12 cellular contexts compared by ENCODE assay signal in the genomic region with DNA sequence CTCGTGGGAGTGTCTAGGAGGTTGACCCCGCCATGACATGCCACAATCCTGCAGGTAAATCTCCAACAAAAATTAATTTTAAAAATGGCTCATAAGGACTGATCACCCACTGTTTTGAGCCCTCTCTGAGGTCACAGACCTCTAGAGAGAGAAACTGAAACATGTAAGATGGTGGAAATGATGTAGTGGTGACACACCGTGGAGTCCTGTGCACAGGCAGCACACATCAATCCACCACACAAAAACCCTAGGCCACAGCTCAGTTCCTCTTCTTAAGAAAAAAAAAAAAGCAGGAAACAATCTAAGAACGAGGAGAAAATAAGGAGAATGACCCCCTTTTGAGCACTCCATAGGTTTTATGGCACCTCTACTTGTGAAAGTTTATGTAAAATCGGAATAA.
DNase-seq lines count a peak whose midpoint lies in the region; ATAC-seq and TF ChIP-seq lines count a peak whose summit lies in the region.
"Had no signal": no experiment of that assay in that cellular context is flagged by ENCODE, and none has a peak within 500 bp of the region (broad histone marks: within the 10 kb centered on the region; RNA-seq: fewer than 3 reads in every experiment).

No MANE protein-coding gene starts in this region.

- H2AFZ ChIP-seq in KMS-11 (ENCODE audit: low read depth): peak overlapping the region; percentile 31; the same call in 1 of the 2 replicates
- no peak overlapping the region for H2AFZ ChIP-seq in GM23248

- H3K27ac Mint-ChIP-seq in activated CD8-positive, alpha-beta T cell treated with anti-CD3 and anti-CD28 coated beads for 36 hours: peak overlapping the region; percentile 21

- no peak for TF ChIP-seq CTCF in GM13976 (IDR thresholded peaks at IDR 0.05; ENCODE audit: borderline replicate concordance, control extremely low read depth, extremely low read depth, insufficient read depth, missing control alignments)
- TF ChIP-seq CTCF in KMS-11 (conservative IDR thresholded peaks at IDR 0.05; ENCODE audit: low read depth, low read length): no peak
- no peak for TF ChIP-seq CTCF in activated CD8-positive, alpha-beta T cell treated with anti-CD3 and anti-CD28 coated beads for 36 hours (IDR thresholded peaks at IDR 0.05)

- CTCF ChIA-PET in activated CD8-positive, alpha-beta T cell treated with anti-CD3 and anti-CD28 coated beads for 36 hours (lab: Charles Lee): interaction anchor here (0.6 to 0.8 kb wide), 2 partner anchors 21 to 197 kb away, joined by 3 read pairs; no protein-coding TSS in a partner anchor

- peak; percentile 23 for DNase-seq in CD1c-positive myeloid dendritic cell (ENCODE audit: extremely low spot score)
- DNase-seq in GM13976 (ENCODE audit: low spot score): peak; percentile 39
- DNase-seq in activated CD8-positive, alpha-beta T cell treated with anti-CD3 and anti-CD28 coated beads for 36 hours: peak; percentile 52
- no peak for DNase-seq in GM23248
- DNase-seq in NCI-H82 (lab: John Stamatoyannopoulos, UW): no peak
- no peak for DNase-seq in effector CD4-positive, alpha-beta T cell
- DNase-seq in cerebellar cortex (ENCODE audit: low spot score): no peak
- DNase-seq: NCI-H2081, trophoblast cell had no signal

- no peak overlapping the region for H3K4me3 ChIP-seq in KMS-11 (IDR thresholded peaks at IDR 0.05; ENCODE audit: insufficient read depth, low read depth, low read length)
- H3K4me3 ChIP-seq in GM23248: no peak overlapping the region

- no peaks in the 10 kb centered on the region for H3F3A ChIP-seq in GM23248 (ENCODE audit: insufficient read depth)

- H3K27me3 Mint-ChIP-seq in activated CD8-positive, alpha-beta T cell treated with anti-CD3 and anti-CD28 coated beads for 36 hours: no peaks in the 10 kb centered on the region

- H3K36me3 ChIP-seq in KMS-11 (ENCODE audit: insufficient read depth) (no peaks in the 10 kb centered on the region), GM23248 (ENCODE audit: low read depth) (no peaks in the 10 kb centered on the region)

- H3K4me1 Mint-ChIP-seq in activated CD8-positive, alpha-beta T cell treated with anti-CD3 and anti-CD28 coated beads for 36 hours (ENCODE audit: low read depth): peaks cover 12% of the 10 kb centered on the region

- no peaks in the 10 kb centered on the region for H3K9me2 ChIP-seq in GM23248 (ENCODE audit: insufficient read depth)

- peaks cover 2% of the 10 kb centered on the region for H3K36me3 Mint-ChIP-seq in activated CD8-positive, alpha-beta T cell treated with anti-CD3 and anti-CD28 coated beads for 36 hours (ENCODE audit: low read depth)

- in situ Hi-C loops in GM13976 (cut with MboI; ENCODE audit: low sequenced_read_pairs, unreplicated experiment): no loop called here
- in situ Hi-C loops in GM23248 (cut with MboI): no loop called here

- H3K27me3 ChIP-seq in KMS-11 (ENCODE audit: insufficient read depth, low read depth): no peaks in the 10 kb centered on the region
- H3K27me3 ChIP-seq in GM23248 (replicated peaks; ENCODE audit: insufficient read depth): no peaks in the 10 kb centered on the region

- ATAC-seq in activated CD8-positive, alpha-beta T cell treated with anti-CD3 and anti-CD28 coated beads for 36 hours: peak; percentile 99
- ATAC-seq: Right ventricle myocardium inferior had no signal

- WGBS in GM23248 (ENCODE audit: low coverage in 1 of 2, low lambda C conversion rate in 2 of 2, missing lambda C conversion rate in 2 of 2), 2 experiments: 19 to 25% methylated on average over 5 of the region's 5 CpGs

- H4K20me1 ChIP-seq in KMS-11 (ENCODE audit: insufficient read depth) (no peaks in the 10 kb centered on the region), GM23248 (ENCODE audit: insufficient read depth) (no peaks in the 10 kb centered on the region)

- H3K27ac ChIP-seq in KMS-11 (no peak overlapping the region), GM23248 (no peak overlapping the region)
- H3K27ac ChIP-seq: HL-60 had no signal

- intact Hi-C loops in activated CD8-positive, alpha-beta T cell treated with anti-CD3 and anti-CD28 coated beads for 36 hours (cut with micrococcal nuclease): no loop called here

- H3K9me3 ChIP-seq in GM23248 (ENCODE audit: low read depth): no peaks in the 10 kb centered on the region

- H3K4me2 ChIP-seq in KMS-11 (no peak overlapping the region), GM23248 (ENCODE audit: unreplicated experiment) (no peak overlapping the region)

- H3K9ac ChIP-seq in KMS-11: no peak overlapping the region
- no peak overlapping the region for H3K9ac ChIP-seq in GM23248

- no peak overlapping the region for H3K4me3 Mint-ChIP-seq in activated CD8-positive, alpha-beta T cell treated with anti-CD3 and anti-CD28 coated beads for 36 hours

- no peaks in the 10 kb centered on the region for H3K79me2 ChIP-seq in KMS-11 (ENCODE audit: insufficient read depth, low read depth)
- no peaks in the 10 kb centered on the region for H3K79me2 ChIP-seq in GM23248 (ENCODE audit: insufficient read depth)

- peaks cover 13% of the 10 kb centered on the region for H3K9me3 Mint-ChIP-seq in activated CD8-positive, alpha-beta T cell treated with anti-CD3 and anti-CD28 coated beads for 36 hours

- H3K4me1 ChIP-seq in KMS-11 (ENCODE audit: low read depth, poor library complexity, severe bottlenecking) (peaks cover 4% of the 10 kb centered on the region), GM23248 (ENCODE audit: insufficient read depth) (no peaks in the 10 kb centered on the region)

- POLR2A ChIA-PET in activated CD8-positive, alpha-beta T cell treated with anti-CD3 and anti-CD28 coated beads for 36 hours (lab: Charles Lee): no interaction called here

Comparison
In these comparisons a context has a peak if more than half of its experiments do, and no peak if none do; other contexts are left out.
1. DNase-seq: peak in CD1c-positive myeloid dendritic cell (single experiment), GM13976 (single experiment) and activated CD8-positive, alpha-beta T cell treated with anti-CD3 and anti-CD28 coated beads for 36 hours (single experiment); none in GM23248 (single experiment), NCI-H82 (single experiment), effector CD4-positive, alpha-beta T cell (single experiment) and cerebellar cortex (single experiment).